In genomic region chr6:141580988-141581387, GRCh38 we compare ENCODE assay signal across 17 cellular contexts.
A peak's percentile ranks its signal among the peaks of the same experiment; 100 is the strongest.
DNase-seq lines count a peak whose midpoint lies in the region; ATAC-seq and TF ChIP-seq lines count a peak whose summit lies in the region.
"Had no signal": no experiment of that assay in that cellular context is flagged by ENCODE, and none has a peak within 500 bp of the region (broad histone marks: within the 10 kb centered on the region; RNA-seq: fewer than 3 reads in every experiment).

No MANE protein-coding gene starts in this region.

- H3K27me3 ChIP-seq in RWPE2 (ENCODE audit: insufficient read depth, poor library complexity, severe bottlenecking): no peaks in the 10 kb centered on the region
- H3K27me3 ChIP-seq: testis had no signal

- no peaks in the 10 kb centered on the region for H3K9me3 ChIP-seq in RWPE2 (ENCODE audit: severe bottlenecking)
- H3K9me3 ChIP-seq: testis had no signal

- H3K4me1 Mint-ChIP-seq in mesothelial cell of epicardium: no peaks in the 10 kb centered on the region
- H3K4me1 Mint-ChIP-seq: activated CD4-positive, alpha-beta T cell treated with anti-CD3 and anti-CD28 coated beads, Interleukin-2, amount 10 ng/mL, durations not matched to agents 7 days and 5 days; activated naive CD4-positive, alpha-beta T cell treated with anti-CD3 and anti-CD28 coated beads, Interleukin-2, amount 10 ng/mL, durations not matched to agents 7 days and 5 days; CD4-positive, CD25-positive, alpha-beta regulatory T cell; GM23338 had no signal

- no peak overlapping the region for H3K4me3 Mint-ChIP-seq in mesothelial cell of epicardium
- H3K4me3 Mint-ChIP-seq: activated CD4-positive, alpha-beta T cell treated with anti-CD3 and anti-CD28 coated beads, Interleukin-2, amount 10 ng/mL, durations not matched to agents 7 days and 5 days; activated naive CD4-positive, alpha-beta T cell treated with anti-CD3 and anti-CD28 coated beads, Interleukin-2, amount 10 ng/mL, durations not matched to agents 7 days and 5 days; CD4-positive, CD25-positive, alpha-beta regulatory T cell; GM23338 had no signal

- no peak overlapping the region for H3K27ac ChIP-seq in RWPE2 (ENCODE audit: poor library complexity, severe bottlenecking)
- H3K27ac ChIP-seq: testis had no signal

- peaks cover 3% of the 10 kb centered on the region for H3K9me3 Mint-ChIP-seq in mesothelial cell of epicardium
- H3K9me3 Mint-ChIP-seq: activated CD4-positive, alpha-beta T cell treated with anti-CD3 and anti-CD28 coated beads, Interleukin-2, amount 10 ng/mL, durations not matched to agents 7 days and 5 days; activated naive CD4-positive, alpha-beta T cell treated with anti-CD3 and anti-CD28 coated beads, Interleukin-2, amount 10 ng/mL, durations not matched to agents 7 days and 5 days; CD4-positive, CD25-positive, alpha-beta regulatory T cell; GM23338 had no signal

- no peaks in the 10 kb centered on the region for H3K4me1 ChIP-seq in RWPE2 (ENCODE audit: insufficient read depth, poor library complexity, severe bottlenecking)
- H3K4me1 ChIP-seq: testis had no signal

- DNase-seq in HCEC 1CT (peak; percentile 49), RWPE2 (ENCODE audit: low spot score) (no peak), fibroblast of mammary gland (ENCODE audit: low read depth) (peak; percentile 73), stromal cell of bone marrow (ENCODE audit: low read depth) (peak; percentile 24), mesothelial cell of epicardium (ENCODE audit: low spot score in 2 of 2, unreplicated experiment in 2 of 2) (no peak), superior temporal gyrus (ENCODE audit: extremely low spot score) (no peak)
- DNase-seq: activated CD4-positive, alpha-beta T cell treated with anti-CD3 and anti-CD28 coated beads, Interleukin-2, amount 10 ng/mL, durations not matched to agents 7 days and 5 days; activated naive CD4-positive, alpha-beta T cell treated with anti-CD3 and anti-CD28 coated beads, Interleukin-2, amount 10 ng/mL, durations not matched to agents 7 days and 5 days; CD4-positive, CD25-positive, alpha-beta regulatory T cell; DMS79; effector memory CD4-positive, alpha-beta T cell; NCI-H1092; nucleus accumbens; testis had no signal

- H3K27me3 Mint-ChIP-seq in mesothelial cell of epicardium (ENCODE audit: low read depth): no peaks in the 10 kb centered on the region
- H3K27me3 Mint-ChIP-seq: activated naive CD4-positive, alpha-beta T cell treated with anti-CD3 and anti-CD28 coated beads, Interleukin-2, amount 10 ng/mL, durations not matched to agents 7 days and 5 days; CD4-positive, CD25-positive, alpha-beta regulatory T cell had no signal

- no peaks in the 10 kb centered on the region for H3K36me3 ChIP-seq in RWPE2 (ENCODE audit: low read depth)

- no peaks in the 10 kb centered on the region for H3K36me3 Mint-ChIP-seq in mesothelial cell of epicardium
- H3K36me3 Mint-ChIP-seq: activated naive CD4-positive, alpha-beta T cell treated with anti-CD3 and anti-CD28 coated beads, Interleukin-2, amount 10 ng/mL, durations not matched to agents 7 days and 5 days; CD4-positive, CD25-positive, alpha-beta regulatory T cell had no signal

- TF ChIP-seq CTCF in RWPE2 (IDR thresholded peaks at IDR 0.05; ENCODE audit: poor library complexity, severe bottlenecking): no peak
- no peak for TF ChIP-seq CTCF in fibroblast of mammary gland (conservative IDR thresholded peaks at IDR 0.05; ENCODE audit: control insufficient read depth, insufficient read depth, low read depth, low read length)
- TF ChIP-seq CTCF in mesothelial cell of epicardium (IDR thresholded peaks at IDR 0.05; ENCODE audit: unreplicated experiment): no peak

- H3K27ac Mint-ChIP-seq in mesothelial cell of epicardium: no peak overlapping the region
- H3K27ac Mint-ChIP-seq: activated CD4-positive, alpha-beta T cell treated with anti-CD3 and anti-CD28 coated beads, Interleukin-2, amount 10 ng/mL, durations not matched to agents 7 days and 5 days; activated naive CD4-positive, alpha-beta T cell treated with anti-CD3 and anti-CD28 coated beads, Interleukin-2, amount 10 ng/mL, durations not matched to agents 7 days and 5 days; CD4-positive, CD25-positive, alpha-beta regulatory T cell; GM23338 had no signal

- peak; percentile 46; the same call in 1 of the 3 replicates for ATAC-seq in RWPE2 (ENCODE audit: low read depth)
- ATAC-seq in GM21737 (IDR thresholded peaks at IDR 0.05; ENCODE audit: unreplicated experiment): no peak
- ATAC-seq: GM23338, sciatic nerve had no signal

- no peak overlapping the region for H3K4me3 ChIP-seq in RWPE2 (ENCODE audit: severe bottlenecking)
- no peak overlapping the region for H3K4me3 ChIP-seq in fibroblast of mammary gland (ENCODE audit: control insufficient read depth, low read depth, low read length)
- H3K4me3 ChIP-seq: GM23338, testis had no signal

Comparison
In these comparisons a context has a peak if more than half of its experiments do, and no peak if none do; other contexts are left out.
1. DNase-seq: peak in HCEC 1CT (single experiment), fibroblast of mammary gland (single experiment) and stromal cell of bone marrow (single experiment); none in RWPE2 (single experiment), mesothelial cell of epicardium (0 of 2) and superior temporal gyrus (single experiment).